ENCODE assay signal across 9 cellular contexts in the genomic region with DNA sequence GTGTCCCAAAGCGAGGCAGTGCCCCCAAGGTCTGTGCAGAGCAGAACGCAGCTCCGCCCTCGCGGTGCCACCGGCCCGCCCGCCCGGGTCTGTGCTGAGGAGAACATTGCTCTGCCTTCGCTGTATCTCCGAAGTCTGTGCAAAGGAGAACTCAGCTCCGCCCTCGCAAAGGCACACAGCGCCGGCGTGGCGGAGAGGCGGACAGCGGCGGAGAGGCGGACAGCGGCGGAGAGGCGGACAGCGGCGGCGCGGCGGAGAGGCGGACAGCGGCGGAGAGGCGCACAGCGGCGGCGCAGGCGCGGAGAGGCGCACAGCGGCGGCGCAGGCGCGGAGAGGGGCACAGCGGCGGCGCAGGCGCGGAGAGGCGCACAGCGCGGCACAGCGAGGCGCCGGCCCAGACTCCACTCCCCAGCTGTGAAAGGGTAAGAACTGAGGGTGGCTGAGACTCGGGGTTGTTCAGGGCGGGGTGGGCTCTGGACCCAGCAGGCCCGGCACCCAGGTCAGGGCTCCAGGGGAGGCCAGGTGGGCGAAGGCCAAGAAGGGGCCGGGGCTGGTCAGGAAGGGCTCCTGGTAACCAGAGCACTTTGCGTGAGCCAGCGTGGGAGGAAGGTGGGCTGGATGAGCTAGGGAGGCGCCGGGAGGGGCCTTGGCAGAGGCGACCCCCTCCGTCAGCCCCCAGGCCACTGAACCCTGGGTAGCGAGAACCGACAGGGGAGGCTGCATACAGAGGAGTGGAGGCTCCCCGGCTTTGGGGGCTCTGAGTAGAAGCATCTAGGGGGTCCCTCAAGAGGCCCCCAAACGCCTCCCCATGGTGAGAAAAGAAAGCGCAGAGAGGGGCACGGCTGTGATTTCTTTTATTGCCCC. TPM values are rescaled to one million over a fixed set of nuclear protein-coding genes. Genes with fewer than 3 reads are reported as not detected.
A peak's percentile ranks its signal among the peaks of the same experiment; 100 is the strongest.
DNase-seq lines count a peak whose midpoint lies in the region; ATAC-seq, FAIRE-seq and TF ChIP-seq lines count a peak whose summit lies in the region.
"Not testable (repeated sequence)": the region's sequence is repeated elsewhere in the genome, so short reads cannot be mapped to it uniquely, and the experiment has no call there.
"Had no signal": no experiment of that assay in that cellular context is flagged by ENCODE, and none has a peak within 500 bp of the region (broad histone marks: within the 10 kb centered on the region; RNA-seq: fewer than 3 reads in every experiment).

No MANE protein-coding gene starts in this region.

- peak overlapping the region; percentile 69 for H3K4me2 ChIP-seq in OCI-LY3 (ENCODE audit: low read length)
- H3K4me2 ChIP-seq in H1 (ENCODE audit: insufficient read depth in 1 of 2, low read depth in 2 of 2, low read length in 2 of 2) = peak overlapping the region; percentile 28 to 65

- H2BK12ac ChIP-seq in H1 (ENCODE audit: low read depth, low read length) = not testable (repeated sequence)

- H3K79me1 ChIP-seq in H1 (ENCODE audit: low read depth, low read length) = not testable (repeated sequence)

- DNase-seq in AG20443 (ENCODE audit: low spot score) = peak; percentile 10
- peak; percentile 41 for DNase-seq in HT-29 (ENCODE audit: low spot score)
- DNase-seq in activated CD8-positive, alpha-beta memory T cell treated with anti-CD3 and anti-CD28 coated beads, Interleukin-2, amount 50 U/mL, for 48 hours = peak; percentile 90
- peak in 1 of 2 experiments; percentile 83 for DNase-seq in H1 (ENCODE audit: low read depth in 1 of 2, low spot score in 2 of 2)
- DNase-seq in medulla oblongata (ENCODE audit: extremely low spot score) = peak; percentile 57
- peak; percentile 76 for DNase-seq in stimulated activated CD4-positive, alpha-beta T cell treated with anti-CD3 and anti-CD28 coated beads, Interleukin-4, amount 100 ng/mL, for 1 hour

- WGBS in H1 (ENCODE audit: extremely low coverage in 1 of 2, insufficient coverage in 1 of 2, insufficient read length in 1 of 2, insufficient replicate concordance in 2 of 2, low coverage in 1 of 2, low lambda C conversion rate in 2 of 2, missing lambda C conversion rate in 1 of 2), 2 experiments = 6% methylated on average over 44 of the region's 72 CpGs; no CpG with 5 or more reads in 1 of the 2 experiments

- not testable (repeated sequence) for H3K4ac ChIP-seq in H1 (replicated peaks; ENCODE audit: insufficient read length, low read depth, low read length)

- not testable (repeated sequence) for TF ChIP-seq EP300 in H1 (IDR thresholded peaks at IDR 0.05; ENCODE audit: borderline replicate concordance in 1 of 2, low read depth in 2 of 2, low read length in 2 of 2)

- H4K5ac ChIP-seq in H1 (ENCODE audit: insufficient read length, low read depth, low read length) = not testable (repeated sequence)

- not testable (repeated sequence) for H4K20me1 ChIP-seq in OCI-LY3 (ENCODE audit: insufficient read depth, low read length); H1 (replicated peaks in 1 of 2; ENCODE audit: control insufficient read depth in 1 of 2, insufficient read depth in 2 of 2, low read length in 2 of 2)

- not testable (repeated sequence) for H2BK120ac ChIP-seq in H1 (replicated peaks; ENCODE audit: low read depth, low read length)

- H3K4me1 ChIP-seq in OCI-LY3 (ENCODE audit: low read length); H1 (replicated peaks in 1 of 4; ENCODE audit: control insufficient read depth in 3 of 4, insufficient read depth in 4 of 4, low read length in 3 of 4): not testable (repeated sequence)

- H3K23me2 ChIP-seq in H1 (ENCODE audit: low read depth, low read length) = not testable (repeated sequence)

- ATAC-seq in GM19395 (IDR thresholded peaks at IDR 0.05; ENCODE audit: unreplicated experiment) = peak; percentile 76

- POLR2A ChIA-PET in H1 (lab: Charles Lee; ENCODE audit: partially characterized antibody) = interaction anchor here (1.0 kb wide), 1 partner anchor 127 kb away, joined by 3 read pairs; no protein-coding TSS in a partner anchor

- not testable (repeated sequence) for H3K23ac ChIP-seq in H1 (ENCODE audit: insufficient read length)

- not testable (repeated sequence) for H3K14ac ChIP-seq in H1 (ENCODE audit: insufficient read length)

- CTCF ChIA-PET in H1 (lab: Charles Lee; ENCODE audit: partially characterized antibody) = not testable (repeated sequence)

- H2AK5ac ChIP-seq in H1 (ENCODE audit: low read depth, low read length) = not testable (repeated sequence)

- not testable (repeated sequence) for H2BK20ac ChIP-seq in H1 (ENCODE audit: low read length)

- H3K18ac ChIP-seq in H1 (ENCODE audit: extremely low read depth, low read length) = not testable (repeated sequence)

- H3K9ac ChIP-seq in OCI-LY3 (ENCODE audit: low read length) = peak overlapping the region; percentile 78
- H3K9ac ChIP-seq in H1 (replicated peaks in 1 of 4; ENCODE audit: extremely low read depth in 1 of 4, low read depth in 3 of 4, low read length in 3 of 4) = peak overlapping the region in 1 of 4 experiments; percentile 49; a peak in 2 of 7 replicates

- not testable (repeated sequence) for H2BK15ac ChIP-seq in H1 (ENCODE audit: low read length)

- peak overlapping the region; percentile 31; the same call in 1 of the 2 replicates for H3K27ac ChIP-seq in OCI-LY3 (ENCODE audit: low read length)
- not testable (repeated sequence) for H3K27ac ChIP-seq in H1 (ENCODE audit: low read depth, low read length)

- H3K9me3 ChIP-seq in OCI-LY3 (ENCODE audit: insufficient read depth, low read length); H1 (ENCODE audit: insufficient read depth in 2 of 2, low read depth in 1 of 2, low read length in 1 of 2): not testable (repeated sequence)

- not testable (repeated sequence) for TF ChIP-seq POLR2A in H1 (IDR thresholded peaks at IDR 0.05; ENCODE audit: control extremely low read depth in 1 of 2, low read depth in 2 of 2, low read length in 2 of 2)

- H4K8ac ChIP-seq in H1 (ENCODE audit: extremely low read depth, insufficient read depth, low read length) = not testable (repeated sequence)

- H3K36me3 ChIP-seq in OCI-LY3 (replicated peaks; ENCODE audit: low read depth, low read length); H1 (ENCODE audit: control insufficient read depth in 2 of 4, insufficient read depth in 4 of 4, low read length in 3 of 4): not testable (repeated sequence)

- not testable (repeated sequence) for TF ChIP-seq CTCF in OCI-LY3 (IDR thresholded peaks at IDR 0.05; ENCODE audit: low read depth, low read length); H1 (IDR thresholded peaks at IDR 0.05; ENCODE audit: control extremely low read depth in 1 of 3, insufficient read depth in 1 of 3, low read depth in 1 of 3, low read length in 3 of 3)

- H3K4me3 ChIP-seq in OCI-LY3 (ENCODE audit: low read length) = peak overlapping the region; percentile 94
- H3K4me3 ChIP-seq in H1 (ENCODE audit: extremely low read depth in 1 of 4, insufficient read depth in 2 of 4, low read depth in 3 of 4, low read length in 4 of 4) = peak overlapping the region; percentile 57 to 74 (median 64)

- H3K79me2 ChIP-seq in OCI-LY3 (ENCODE audit: low read length) (peaks cover 52% of the 10 kb centered on the region), H1 (ENCODE audit: control insufficient read depth in 1 of 2, insufficient read depth in 2 of 2, low read length in 2 of 2) (peaks cover 0 to 17% of the 10 kb centered on the region in 2 experiments; a peak in 2 of 4 replicates)

- not testable (repeated sequence) for H4K91ac ChIP-seq in H1 (replicated peaks; ENCODE audit: insufficient read length, low read length)

- FAIRE-seq in H1 (lab: Jason Lieb, UNC) = not testable (repeated sequence)

- H3K27me3 ChIP-seq in OCI-LY3 (ENCODE audit: low read depth, low read length); H1 (replicated peaks in 1 of 4; ENCODE audit: control insufficient read depth in 3 of 4, extremely low read depth in 1 of 4, insufficient read depth in 3 of 4, low read length in 3 of 4): not testable (repeated sequence)

- H2BK5ac ChIP-seq in H1 (ENCODE audit: low read depth, low read length) = not testable (repeated sequence)

- H2AFZ ChIP-seq in OCI-LY3 (ENCODE audit: low read depth, low read length); H1 (ENCODE audit: low read length): not testable (repeated sequence)

- not testable (repeated sequence) for H3K56ac ChIP-seq in H1 (replicated peaks; ENCODE audit: insufficient read length, low read depth, low read length)

- TF ChIP-seq RAD21 in H1 (IDR thresholded peaks at IDR 0.05 in 1 of 2, conservative IDR thresholded peaks at IDR 0.05 in 1 of 2; ENCODE audit: low read depth in 2 of 2, low read length in 2 of 2) = not testable (repeated sequence)

TF ChIP-seq in H1, 55 proteins besides CTCF, POLR2A, EP300 and RAD21:
- TF ChIP-seq KDM4A (IDR thresholded peaks at IDR 0.05; ENCODE audit: low read depth, low read length, severe bottlenecking) = peak; percentile 67
- TF ChIP-seq PHF8 (conservative IDR thresholded peaks at IDR 0.05; ENCODE audit: low read depth, low read length) = peak; percentile 60
- TF ChIP-seq NRF1 (IDR thresholded peaks at IDR 0.05; ENCODE audit: low read depth, low read length) = peak; percentile 60

RNA-seq across cellular contexts. Expression of a gene that starts 53.4 kb away (rescaled TPM):
- total RNA-seq in HT-29 (2014; rRNA removed; shearing (Covaris generic)) = not detected in 2 replicates
- not detected in 2 replicates for total RNA-seq in H1 (2021; fragmentation: NEBNext Ultra II Directional; extraction: Animal tissue kit (Norgen Biotek cat#: 25700))
- not detected in 2 replicates for polyA plus RNA-seq in H1 (2011; rRNA removed)
- not detected for polyA plus RNA-seq in H1 (2011; cell fraction: cytosol; rRNA removed)
- not detected for polyA plus RNA-seq in H1 (2011; cell fraction: nucleus; rRNA removed)
- not detected in 4 replicates for polyA plus RNA-seq in H1 (2012, experiment 1 of 2)
- not detected for polyA plus RNA-seq in H1 (2012, experiment 2 of 2)
- polyA plus RNA-seq in H1 (2013, experiment 1 of 2) = not detected
- polyA plus RNA-seq in H1 (2013, experiment 2 of 2) = not detected
- not detected in 2 replicates for polyA minus RNA-seq in H1 (2011; rRNA and poly(A)+ RNA removed)
- polyA minus RNA-seq in H1 (2011; cell fraction: cytosol; rRNA and poly(A)+ RNA removed) = not detected
- not detected for polyA minus RNA-seq in H1 (2011; cell fraction: nucleus; rRNA and poly(A)+ RNA removed)
- total RNA-seq: activated CD8-positive, alpha-beta memory T cell treated with anti-CD3 and anti-CD28 coated beads for 36 hours had no signal
